ENCODE assay signal across 9 cellular contexts in the genomic region with DNA sequence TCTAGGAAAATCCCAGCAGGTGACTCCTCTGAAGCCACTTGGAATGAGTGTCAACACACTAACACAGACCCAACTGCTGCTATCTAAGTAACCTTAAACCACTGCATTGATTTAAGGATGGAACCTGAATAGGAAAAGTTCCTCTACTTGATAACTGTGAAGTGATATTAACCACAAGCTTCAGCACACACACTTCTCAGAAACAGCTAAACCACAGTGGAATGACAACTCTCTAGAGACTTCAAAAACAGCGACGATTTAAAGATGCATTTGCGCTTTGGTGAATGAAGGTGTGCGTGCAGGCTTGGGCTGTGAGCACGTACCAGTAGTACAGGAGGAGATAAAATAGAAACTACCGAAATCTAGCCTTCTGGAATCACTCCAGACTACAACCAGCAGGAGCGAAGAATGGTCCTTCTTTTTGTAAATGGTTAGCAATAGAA.
DNase-seq lines count a peak whose midpoint lies in the region; ATAC-seq, FAIRE-seq and TF ChIP-seq lines count a peak whose summit lies in the region.
"Had no signal": no experiment of that assay in that cellular context is flagged by ENCODE, and none has a peak within 500 bp of the region (broad histone marks: within the 10 kb centered on the region; RNA-seq: fewer than 3 reads in every experiment).

No MANE protein-coding gene starts in this region.

- peak overlapping the region; percentile 81 for H3K4me3 ChIP-seq in cardiac fibroblast (replicated peaks in 1 of 2; ENCODE audit: low read depth in 2 of 2, low read length in 2 of 2)

- H3K27me3 Mint-ChIP-seq in T-helper 2 cell treated with Interferon-gamma antibody and Interleukin-4, amounts not matched to agents 5 μg/mL and 100 μg/mL, for 36 hours (ENCODE audit: low read depth) = no peaks in the 10 kb centered on the region
- H3K27me3 Mint-ChIP-seq in memory B cell = no peaks in the 10 kb centered on the region

- DNase-seq in GM12891 (ENCODE audit: insufficient read length, low spot score) (no peak), cardiac fibroblast (ENCODE audit: low read depth in 2 of 2) (peak; percentile 45 to 52), memory B cell (ENCODE audit: low spot score in 2 of 2) (peak; percentile 35 to 49), NCI-H1436 treated with DMSO at 0.1 percent for 48 hours (lab: John Stamatoyannopoulos, UW) (no peak), iPS-NIHi7 (ENCODE audit: extremely low spot score) (no peak)
- DNase-seq in T-helper 2 cell treated with Interferon-gamma antibody and Interleukin-4, amounts not matched to agents 5 μg/mL and 100 μg/mL, for 36 hours (ENCODE audit: low spot score) = peak; percentile 57
- DNase-seq in stimulated activated CD8-positive, alpha-beta memory T cell treated with anti-CD3 and anti-CD28 coated beads, Interleukin-7, amount 100 ng/mL, for 4 hours (ENCODE audit: low read depth in 2 of 2) = peak; percentile 43 to 46

- no peak for TF ChIP-seq CTCF in cardiac fibroblast (IDR thresholded peaks at IDR 0.05; ENCODE audit: low read depth, low read length)

- peaks cover 26% of the 10 kb centered on the region for H3K4me1 Mint-ChIP-seq in T-helper 2 cell treated with Interferon-gamma antibody and Interleukin-4, amounts not matched to agents 5 μg/mL and 100 μg/mL, for 36 hours (ENCODE audit: low read depth)
- peaks cover 20% of the 10 kb centered on the region for H3K4me1 Mint-ChIP-seq in memory B cell

- ATAC-seq in HG03066 (IDR thresholded peaks at IDR 0.05; ENCODE audit: low read depth, unreplicated experiment) (peak; percentile 50), memory B cell (ENCODE audit: low read depth) (peak; percentile 46)

- peak; percentile 46; the same call in 1 of the 2 replicates for TF ChIP-seq POLR2A in GM12891 (IDR thresholded peaks at IDR 0.05; ENCODE audit: low read depth, low read length)

- H3K4me3 Mint-ChIP-seq in T-helper 2 cell treated with Interferon-gamma antibody and Interleukin-4, amounts not matched to agents 5 μg/mL and 100 μg/mL, for 36 hours = peak overlapping the region; percentile 92
- peak overlapping the region; percentile 92 for H3K4me3 Mint-ChIP-seq in memory B cell

- peaks cover 11% of the 10 kb centered on the region for H3K36me3 Mint-ChIP-seq in T-helper 2 cell treated with Interferon-gamma antibody and Interleukin-4, amounts not matched to agents 5 μg/mL and 100 μg/mL, for 36 hours (ENCODE audit: low read depth)
- peaks cover 4% of the 10 kb centered on the region for H3K36me3 Mint-ChIP-seq in memory B cell

- FAIRE-seq in GM12891 (lab: Jason Lieb, UNC) = peak; percentile 96
- FAIRE-seq: endometrium had no signal

- H3K9me3 Mint-ChIP-seq in T-helper 2 cell treated with Interferon-gamma antibody and Interleukin-4, amounts not matched to agents 5 μg/mL and 100 μg/mL, for 36 hours = no peaks in the 10 kb centered on the region
- H3K9me3 Mint-ChIP-seq in memory B cell = no peaks in the 10 kb centered on the region

- peak overlapping the region; percentile 95 for H3K27ac Mint-ChIP-seq in T-helper 2 cell treated with Interferon-gamma antibody and Interleukin-4, amounts not matched to agents 5 μg/mL and 100 μg/mL, for 36 hours
- H3K27ac Mint-ChIP-seq in memory B cell = peak overlapping the region; percentile 89

TF ChIP-seq in GM12891, 5 proteins besides CTCF, POLR2A, EP300 and RAD21:
- TF ChIP-seq TAF1 (IDR thresholded peaks at IDR 0.05; ENCODE audit: low read depth, low read length) = peak; percentile 51; the same call in 1 of the 2 replicates
- TF ChIP-seq SPI1 (IDR thresholded peaks at IDR 0.05; ENCODE audit: low read depth, low read length) = no peak
TF ChIP-seq in GM12891: peak in this region for 1.

Comparison
In these comparisons a context has a peak if more than half of its experiments do, and no peak if none do; other contexts are left out.
1. DNase-seq: peak in T-helper 2 cell treated with Interferon-gamma antibody and Interleukin-4, amounts not matched to agents 5 μg/mL and 100 μg/mL, for 36 hours (single experiment), cardiac fibroblast (2 of 2), memory B cell (2 of 2) and stimulated activated CD8-positive, alpha-beta memory T cell treated with anti-CD3 and anti-CD28 coated beads, Interleukin-7, amount 100 ng/mL, for 4 hours (2 of 2); none in GM12891 (single experiment), NCI-H1436 treated with DMSO at 0.1 percent for 48 hours (single experiment) and iPS-NIHi7 (single experiment).